Comparison of ENCODE assay signal across 11 cellular contexts in genomic region chr2:229873123-229873581, GRCh38. TPM values are rescaled to one million over a fixed set of nuclear protein-coding genes. Genes with fewer than 3 reads are reported as not detected.
DNase-seq lines count a peak whose midpoint lies in the region; ATAC-seq and TF ChIP-seq lines count a peak whose summit lies in the region.
"Had no signal": no experiment of that assay in that cellular context is flagged by ENCODE, and none has a peak within 500 bp of the region (broad histone marks: within the 10 kb centered on the region; RNA-seq: fewer than 3 reads in every experiment).

No MANE protein-coding gene starts in this region.

- DNase-seq in right lobe of liver, result no peak
- no peak for DNase-seq in putamen (ENCODE audit: low spot score)
- DNase-seq in HuH-7.5 (ENCODE audit: low spot score), result no peak
- DNase-seq in thyroid gland, result no peak
- DNase-seq in T-helper 1 cell, result no peak
- DNase-seq: activated CD4-positive, alpha-beta T cell treated with anti-CD3 and anti-CD28 coated beads for 1 hour; head of caudate nucleus; NCI-H446 had no signal

- H3K27me3 ChIP-seq in right lobe of liver (no peaks in the 10 kb centered on the region), thyroid gland (no peaks in the 10 kb centered on the region)

- TF ChIP-seq CTCF in right lobe of liver (IDR thresholded peaks at IDR 0.05) (no peak), thyroid gland (IDR thresholded peaks at IDR 0.05) (no peak)

- H3K9me3 ChIP-seq in right lobe of liver (no peaks in the 10 kb centered on the region), thyroid gland (no peaks in the 10 kb centered on the region)

- H3K4me1 ChIP-seq in right lobe of liver (peaks cover 0 to 13% (median 0%) of the 10 kb centered on the region in 4 donors), thyroid gland (peaks cover 10 to 22% of the 10 kb centered on the region in 2 donors)

- H3K27ac ChIP-seq in right lobe of liver (no peak overlapping the region), thyroid gland (no peak overlapping the region)

- WGBS in right lobe of liver (ENCODE audit: insufficient coverage, low coverage, low lambda C conversion rate, missing lambda C conversion rate), result 39% methylated on average over 1 of the region's 1 CpG
- WGBS in thyroid gland, 2 donors, result 64 to 70% methylated on average over 1 of the region's 1 CpG

- ATAC-seq in GM18517 (IDR thresholded peaks at IDR 0.05; ENCODE audit: unreplicated experiment) (peak; percentile 92), GM21528 (IDR thresholded peaks at IDR 0.05; ENCODE audit: low FRiP score, unreplicated experiment) (peak; percentile 76), HG03469 (IDR thresholded peaks at IDR 0.05; ENCODE audit: unreplicated experiment) (peak; percentile 65), right lobe of liver (peak; percentile 45 to 66 (median 54))

- TF ChIP-seq POLR2A in right lobe of liver (IDR thresholded peaks at IDR 0.05) (no peak), thyroid gland (IDR thresholded peaks at IDR 0.05) (no peak)

- intact Hi-C loops in right lobe of liver (cut with DNase I) (no loop called here), thyroid gland (cut with DNase I) (no loop called here)

- H3K36me3 ChIP-seq in right lobe of liver (peaks cover 0 to 22% (median 2%) of the 10 kb centered on the region in 4 donors), thyroid gland (peaks cover 3 to 11% of the 10 kb centered on the region in 2 donors)

- no peak overlapping the region for H3K4me3 ChIP-seq in right lobe of liver
- no peak overlapping the region for H3K4me3 ChIP-seq in thyroid gland (replicated peaks in 1 of 3)

RNA-seq across cellular contexts. Expression of gene TRIP12, which starts 48.7 kb away (rescaled TPM):
- total RNA-seq in right lobe of liver (10 to 100 TPM; 66.5 to 98.0 (median 85.4) TPM), thyroid gland (100 to 1,000 TPM; 155 to 273 (median 184) TPM)

RNA-seq across cellular contexts. Expression of gene FBXO36, which starts 49.2 kb away (rescaled TPM):
- 1 to 10 TPM in 1 of 6 experiments, under 1 TPM in 5; 0.49 to 1.2 (median 0.72) TPM for total RNA-seq in right lobe of liver
- total RNA-seq in thyroid gland, result 10 to 100 TPM in 2 of 4 donors, 1 to 10 TPM in 2; 4.7 to 17.9 (median 11.3) TPM
